Comparison of ENCODE assay signal across 1 cellular context in genomic region chr1:44524655-44525530, GRCh38.
TF ChIP-seq lines count a peak whose summit lies in the region.

No MANE protein-coding gene starts in this region.

TF ChIP-seq in HepG2, 621 proteins besides CTCF, POLR2A, EP300 and RAD21:
- TF ChIP-seq AHDC1 (CRISPR knock-in tag; IDR thresholded peaks at IDR 0.05; ENCODE audit: borderline replicate concordance), result no peak
- no peak for TF ChIP-seq ARID3A (IDR thresholded peaks at IDR 0.05; ENCODE audit: low read depth, low read length)
- TF ChIP-seq ISL2 (CRISPR knock-in tag; IDR thresholded peaks at IDR 0.05), result no peak
- no peak for TF ChIP-seq ZNF34 (CRISPR knock-in tag; IDR thresholded peaks at IDR 0.05; ENCODE audit: borderline replicate concordance)
- no peak for TF ChIP-seq CEBPB (IDR thresholded peaks at IDR 0.05; ENCODE audit: borderline replicate concordance, low read depth, low read length)
- TF ChIP-seq ZNF780A (CRISPR knock-in tag; IDR thresholded peaks at IDR 0.05), result no peak
- no peak for TF ChIP-seq USF2 (IDR thresholded peaks at IDR 0.05; ENCODE audit: low read depth, low read length)
- TF ChIP-seq USF2 (CRISPR knock-in tag; IDR thresholded peaks at IDR 0.05; ENCODE audit: borderline replicate concordance), result no peak
- no peak for TF ChIP-seq E2F1 (CRISPR knock-in tag; IDR thresholded peaks at IDR 0.05)
- no peak for TF ChIP-seq PHB2 (IDR thresholded peaks at IDR 0.05; ENCODE audit: partially characterized antibody)
- TF ChIP-seq TGIF2 (CRISPR knock-in tag; IDR thresholded peaks at IDR 0.05), result no peak
- no peak for TF ChIP-seq MAF1 (CRISPR knock-in tag; IDR thresholded peaks at IDR 0.05; ENCODE audit: borderline replicate concordance)
- TF ChIP-seq ZNF597 (CRISPR knock-in tag; IDR thresholded peaks at IDR 0.05), result no peak
- no peak for TF ChIP-seq CENPT (CRISPR knock-in tag; IDR thresholded peaks at IDR 0.05; ENCODE audit: low read depth)
- no peak for TF ChIP-seq ONECUT2 (CRISPR knock-in tag; IDR thresholded peaks at IDR 0.05)
- no peak for TF ChIP-seq ZBTB49 (CRISPR knock-in tag; IDR thresholded peaks at IDR 0.05; ENCODE audit: borderline replicate concordance)
